In genomic region chrX:33190016-33190415, GRCh38 we compare ENCODE assay signal across 18 cellular contexts. TPM values are rescaled to one million over a fixed set of nuclear protein-coding genes. Genes with fewer than 3 reads are reported as not detected.
DNase-seq lines count a peak whose midpoint lies in the region; ATAC-seq and TF ChIP-seq lines count a peak whose summit lies in the region.
"Had no signal": no experiment of that assay in that cellular context is flagged by ENCODE, and none has a peak within 500 bp of the region (broad histone marks: within the 10 kb centered on the region; RNA-seq: fewer than 3 reads in every experiment).

No MANE protein-coding gene starts in this region.

- no peak for DNase-seq in SK-N-SH
- no peak for DNase-seq in chondrocyte (ENCODE audit: low spot score)
- DNase-seq in mesothelial cell of epicardium (ENCODE audit: low spot score in 2 of 2, unreplicated experiment in 2 of 2): no peak
- DNase-seq in activated T-cell treated with anti-CD3 and anti-CD28 coated beads, Interleukin-2, amount 50 U/mL, for 72 hours: no peak
- DNase-seq in CD14-positive monocyte (ENCODE audit: low spot score): no peak
- DNase-seq: BE2C; CD4-positive, alpha-beta memory T cell; DND-41; NCI-H1436 treated with DMSO at 0.1 percent for 48 hours; NCI-H2029 treated with DMSO at 0.1 percent for 48 hours; NCI-H2171 treated with DMSO at 0.1 percent for 48 hours had no signal

- TF ChIP-seq CTCF in SK-N-SH (IDR thresholded peaks at IDR 0.05) (no peak), chondrocyte (IDR thresholded peaks at IDR 0.05) (no peak), mesothelial cell of epicardium (IDR thresholded peaks at IDR 0.05; ENCODE audit: unreplicated experiment) (no peak), CD14-positive monocyte (IDR thresholded peaks at IDR 0.05) (no peak)

- H3K36me3 ChIP-seq in SK-N-SH (replicated peaks in 1 of 2; ENCODE audit: control insufficient read depth in 1 of 2, insufficient read depth in 2 of 2, low read length in 1 of 2) (no peaks in the 10 kb centered on the region), skeletal muscle tissue (ENCODE audit: control insufficient read depth in 3 of 3, insufficient read depth in 3 of 3, low read length in 3 of 3) (no peaks in the 10 kb centered on the region)
- H3K36me3 ChIP-seq: BE2C had no signal

- no peaks in the 10 kb centered on the region for H3F3A ChIP-seq in SK-N-SH (replicated peaks; ENCODE audit: insufficient read depth)

- no peak overlapping the region for H3K4me2 ChIP-seq in SK-N-SH

- H3K4me1 Mint-ChIP-seq in chondrocyte (ENCODE audit: low read depth): peaks cover 54% of the 10 kb centered on the region
- peaks cover 29% of the 10 kb centered on the region for H3K4me1 Mint-ChIP-seq in mesothelial cell of epicardium
- H3K4me1 Mint-ChIP-seq in activated T-cell treated with anti-CD3 and anti-CD28 coated beads, Interleukin-2, amount 50 U/mL, for 72 hours (ENCODE audit: low read depth): no peaks in the 10 kb centered on the region
- no peaks in the 10 kb centered on the region for H3K4me1 Mint-ChIP-seq in CD14-positive monocyte
- H3K4me1 Mint-ChIP-seq: CD4-positive, alpha-beta memory T cell had no signal

- H3K36me3 Mint-ChIP-seq in chondrocyte (ENCODE audit: low read depth) (no peaks in the 10 kb centered on the region), mesothelial cell of epicardium (no peaks in the 10 kb centered on the region), CD14-positive monocyte (no peaks in the 10 kb centered on the region)
- no peaks in the 10 kb centered on the region for H3K36me3 Mint-ChIP-seq in activated T-cell treated with anti-CD3 and anti-CD28 coated beads, Interleukin-2, amount 50 U/mL, for 72 hours (ENCODE audit: insufficient read depth in 2 of 2)
- H3K36me3 Mint-ChIP-seq: CD4-positive, alpha-beta memory T cell had no signal

- H3K9ac ChIP-seq in SK-N-SH: no peak overlapping the region
- no peak overlapping the region for H3K9ac ChIP-seq in skeletal muscle tissue (ENCODE audit: low read depth in 1 of 3, low read length in 3 of 3)

- H3K27me3 ChIP-seq in SK-N-SH (ENCODE audit: insufficient read depth): no peaks in the 10 kb centered on the region
- H3K27me3 ChIP-seq in skeletal muscle tissue (ENCODE audit: control insufficient read depth in 3 of 3, insufficient read depth in 3 of 3, low read length in 3 of 3): no peaks in the 10 kb centered on the region
- H3K27me3 ChIP-seq: BE2C had no signal

- CTCF ChIA-PET in SK-N-SH (lab: Yijun Ruan, JAX): no interaction called here

- 10% methylated on average over 1 of the region's 1 CpG for WGBS in SK-N-SH (ENCODE audit: low lambda C conversion rate)

- H3K4me1 ChIP-seq in SK-N-SH (ENCODE audit: control insufficient read depth in 1 of 2, insufficient read depth in 2 of 2, low read depth in 1 of 2, low read length in 1 of 2) (no peaks in the 10 kb centered on the region), skeletal muscle tissue (ENCODE audit: control insufficient read depth in 3 of 3, insufficient read depth in 3 of 3, low read length in 3 of 3) (peaks cover 4 to 13% (median 5%) of the 10 kb centered on the region in 3 donors)
- H3K4me1 ChIP-seq: BE2C had no signal

- no peak overlapping the region for H3K4me3 Mint-ChIP-seq in chondrocyte (ENCODE audit: unreplicated experiment)
- no peak overlapping the region for H3K4me3 Mint-ChIP-seq in mesothelial cell of epicardium
- no peak overlapping the region for H3K4me3 Mint-ChIP-seq in activated T-cell treated with anti-CD3 and anti-CD28 coated beads, Interleukin-2, amount 50 U/mL, for 72 hours
- H3K4me3 Mint-ChIP-seq in CD14-positive monocyte: no peak overlapping the region
- H3K4me3 Mint-ChIP-seq: CD4-positive, alpha-beta memory T cell had no signal

- H3K9me3 ChIP-seq in SK-N-SH (no peaks in the 10 kb centered on the region), skeletal muscle tissue (ENCODE audit: control insufficient read depth in 3 of 3, low read length in 3 of 3) (no peaks in the 10 kb centered on the region)
- H3K9me3 ChIP-seq: BE2C had no signal

- POLR2A ChIA-PET in SK-N-SH (lab: Yijun Ruan, JAX): no interaction called here

- H3K4me3 ChIP-seq in SK-N-SH (ENCODE audit: low read depth in 2 of 2, low read length in 1 of 2): no peak overlapping the region
- no peak overlapping the region for H3K4me3 ChIP-seq in skeletal muscle tissue (ENCODE audit: low read length in 3 of 3)
- H3K4me3 ChIP-seq: K562 had no signal

- H3K27ac ChIP-seq in SK-N-SH (ENCODE audit: low read depth in 2 of 2, low read length in 1 of 2) (no peak overlapping the region), skeletal muscle tissue (ENCODE audit: low read depth, low read length) (peak overlapping the region; percentile 9)
- H3K27ac ChIP-seq: 22Rv1 had no signal

- TF ChIP-seq EP300 in SK-N-SH (IDR thresholded peaks at IDR 0.05; ENCODE audit: borderline replicate concordance in 1 of 2, low read depth in 1 of 2, low read length in 1 of 2): no peak

- no peaks in the 10 kb centered on the region for H3K9me2 ChIP-seq in SK-N-SH

- no peak for TF ChIP-seq RAD21 in SK-N-SH (IDR thresholded peaks at IDR 0.05; ENCODE audit: low read length)

- no peak for ATAC-seq in SK-N-SH treated with all-trans-retinoic acid at 6 μM for 48 hours
- ATAC-seq in activated T-cell treated with anti-CD3 and anti-CD28 coated beads, Interleukin-2, amount 50 U/mL, for 72 hours (replicated peaks in 1 of 2): no peak
- no peak for ATAC-seq in HG03565 (IDR thresholded peaks at IDR 0.05; ENCODE audit: unreplicated experiment)
- ATAC-seq: HCT116, K562, Panc1 had no signal

- no peaks in the 10 kb centered on the region for H4K20me1 ChIP-seq in SK-N-SH (ENCODE audit: insufficient read depth)

- no peaks in the 10 kb centered on the region for H3K79me2 ChIP-seq in SK-N-SH (ENCODE audit: insufficient read depth)

- intact Hi-C loops in CD14-positive monocyte (cut with micrococcal nuclease): no loop called here

- H3K27me3 Mint-ChIP-seq in chondrocyte (ENCODE audit: low read depth) (no peaks in the 10 kb centered on the region), mesothelial cell of epicardium (ENCODE audit: low read depth) (no peaks in the 10 kb centered on the region), CD14-positive monocyte (ENCODE audit: low read depth in 3 of 3) (peaks cover 0 to 2% (median 1%) of the 10 kb centered on the region in 3 donors)
- H3K27me3 Mint-ChIP-seq in activated T-cell treated with anti-CD3 and anti-CD28 coated beads, Interleukin-2, amount 50 U/mL, for 72 hours (ENCODE audit: low read depth): no peaks in the 10 kb centered on the region
- H3K27me3 Mint-ChIP-seq: CD4-positive, alpha-beta memory T cell had no signal

- H2AFZ ChIP-seq in SK-N-SH (ENCODE audit: low read depth): no peak overlapping the region

- H3K27ac Mint-ChIP-seq in chondrocyte (ENCODE audit: unreplicated experiment) (peak overlapping the region; percentile 85), mesothelial cell of epicardium (peak overlapping the region; percentile 68), CD14-positive monocyte (no peak overlapping the region)
- no peak overlapping the region for H3K27ac Mint-ChIP-seq in activated T-cell treated with anti-CD3 and anti-CD28 coated beads, Interleukin-2, amount 50 U/mL, for 72 hours
- H3K27ac Mint-ChIP-seq: CD4-positive, alpha-beta memory T cell had no signal

- H3K9me3 Mint-ChIP-seq in chondrocyte (ENCODE audit: low read depth) (no peaks in the 10 kb centered on the region), mesothelial cell of epicardium (peaks cover 5% of the 10 kb centered on the region), CD14-positive monocyte (no peaks in the 10 kb centered on the region)
- peaks cover 0 to 2% of the 10 kb centered on the region in 2 donors for H3K9me3 Mint-ChIP-seq in activated T-cell treated with anti-CD3 and anti-CD28 coated beads, Interleukin-2, amount 50 U/mL, for 72 hours

TF ChIP-seq in SK-N-SH treated with all-trans-retinoic acid at 6 μM for 48 hours, 23 proteins besides CTCF, POLR2A, EP300 and RAD21:
- no peak for TF ChIP-seq ZNF565 (CRISPR knock-in tag; conservative IDR thresholded peaks at IDR 0.05; ENCODE audit: low read depth)
- TF ChIP-seq CREB5 (CRISPR knock-in tag; IDR thresholded peaks at IDR 0.05; ENCODE audit: low read depth): 0 out of 2 replicates have a peak, but pooled peaks have one; percentile 43
- no peak for TF ChIP-seq ZNF70 (CRISPR knock-in tag; IDR thresholded peaks at IDR 0.05)
- peak; percentile 70 for TF ChIP-seq ISL1 (CRISPR knock-in tag; IDR thresholded peaks at IDR 0.05)
TF ChIP-seq in SK-N-SH treated with all-trans-retinoic acid at 6 μM for 48 hours: peak in this region for 2.

TF ChIP-seq in SK-N-SH, 30 proteins besides CTCF, POLR2A, EP300 and RAD21 (continues in another document):
- TF ChIP-seq ZBTB33 (IDR thresholded peaks at IDR 0.05; ENCODE audit: borderline replicate concordance, low read depth) (no peak), FOXJ3 (CRISPR knock-in tag; IDR thresholded peaks at IDR 0.05) (no peak), MXI1 (IDR thresholded peaks at IDR 0.05; ENCODE audit: low read depth, low read length) (no peak), TCF12 (IDR thresholded peaks at IDR 0.05) (no peak), RXRA (IDR thresholded peaks at IDR 0.05; ENCODE audit: borderline replicate concordance, low read depth) (no peak)

RNA-seq across cellular contexts. Expression of gene DMD, which starts 21.3 kb away (rescaled TPM):
- polyA plus RNA-seq in SK-N-SH (2012; rRNA removed) (3.9 and 4.4 TPM in 2 replicates), CD14-positive monocyte (under 1 TPM in 1 of 2 donors, not detected in 1; 0.23 TPM)
- polyA plus RNA-seq in SK-N-SH (2012; cell fraction: cytosol; rRNA removed): 3.3 and 3.4 TPM in 2 replicates
- polyA plus RNA-seq in SK-N-SH (2012; cell fraction: nucleus; rRNA removed): 3.8 and 5.2 TPM in 2 replicates
- total RNA-seq in chondrocyte (196 to 306 TPM (median 201 TPM) in 3 replicates), mesothelial cell of epicardium (76.4 to 96.0 TPM (median 79.4 TPM) in 3 replicates), skeletal muscle tissue (190 TPM)
- 1 to 10 TPM; 2.9 to 4.6 TPM for total RNA-seq in activated T-cell treated with anti-CD3 and anti-CD28 coated beads, Interleukin-2, amount 50 U/mL, for 72 hours

Comparison
In these comparisons a context has a peak if more than half of its experiments do, and no peak if none do; other contexts are left out.
1. H3K27ac Mint-ChIP-seq: peak in chondrocyte (single experiment) and mesothelial cell of epicardium (single experiment); none in activated T-cell treated with anti-CD3 and anti-CD28 coated beads, Interleukin-2, amount 50 U/mL, for 72 hours (single experiment) and CD14-positive monocyte (0 of 7).
2. RNA of gene DMD, which starts 21.3 kb away (total RNA-seq): 196 to 306 TPM in chondrocyte, 190 TPM in skeletal muscle tissue (single experiment) and 76.4 to 96.0 TPM in mesothelial cell of epicardium; 2.9 to 4.6 TPM in activated T-cell treated with anti-CD3 and anti-CD28 coated beads, Interleukin-2, amount 50 U/mL, for 72 hours; every median in the first group is over 10 times any median in the second.